Comparison of ENCODE assay signal across 14 cellular contexts in the genomic region with DNA sequence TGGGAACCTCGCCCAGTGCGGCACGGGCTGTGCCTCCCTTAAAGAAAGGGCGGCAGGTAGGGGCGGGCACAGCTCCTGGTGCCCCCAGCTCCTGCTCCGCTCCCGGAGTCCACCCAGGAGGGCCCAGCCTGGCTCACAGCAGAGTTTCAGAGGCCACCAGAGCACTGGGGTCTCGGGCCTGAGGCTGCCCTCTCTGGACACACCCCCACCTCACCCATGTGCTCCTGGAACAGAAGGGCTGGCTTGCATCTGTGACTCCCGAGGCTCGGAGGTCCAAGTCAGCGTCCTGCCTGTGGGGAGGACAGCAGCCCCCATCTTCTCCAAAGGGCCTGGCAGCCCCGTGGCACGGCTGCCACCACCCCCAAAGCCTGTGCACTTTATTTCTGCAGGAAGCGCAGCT.
DNase-seq lines count a peak whose midpoint lies in the region; ATAC-seq and TF ChIP-seq lines count a peak whose summit lies in the region.
"Had no signal": no experiment of that assay in that cellular context is flagged by ENCODE, and none has a peak within 500 bp of the region (broad histone marks: within the 10 kb centered on the region; RNA-seq: fewer than 3 reads in every experiment).

No MANE protein-coding gene starts in this region.

- H3K9me3 ChIP-seq in osteoblast (ENCODE audit: low read depth, low read length) (no peaks in the 10 kb centered on the region), upper lobe of right lung (peaks cover 9% of the 10 kb centered on the region), vagina (no peaks in the 10 kb centered on the region)
- H3K9me3 ChIP-seq: BE2C had no signal

- no peak for TF ChIP-seq POLR2A in vagina (IDR thresholded peaks at IDR 0.05)

- TF ChIP-seq CTCF in dorsolateral prefrontal cortex (IDR thresholded peaks at IDR 0.05 in 54 of 56, conservative IDR thresholded peaks at IDR 0.05 in 2 of 56; ENCODE audit: low read depth in 1 of 56, partially characterized antibody in 56 of 56) = no peak
- TF ChIP-seq CTCF in osteoblast (IDR thresholded peaks at IDR 0.05; ENCODE audit: extremely low read depth, low read depth, low read length) = no peak
- no peak for TF ChIP-seq CTCF in upper lobe of right lung (IDR thresholded peaks at IDR 0.05)
- TF ChIP-seq CTCF in vagina (IDR thresholded peaks at IDR 0.05) = no peak
- no peak for TF ChIP-seq CTCF in GM13976 (IDR thresholded peaks at IDR 0.05; ENCODE audit: borderline replicate concordance, control extremely low read depth, extremely low read depth, insufficient read depth, missing control alignments)

- no peaks in the 10 kb centered on the region for H3K79me2 ChIP-seq in osteoblast (ENCODE audit: insufficient read depth, low read length)

- peak overlapping the region in 32 of 59 donors; percentile 6 to 94 (median 52) for H3K27ac ChIP-seq in dorsolateral prefrontal cortex
- no peak overlapping the region for H3K27ac ChIP-seq in osteoblast (ENCODE audit: low read depth, low read length)
- H3K27ac ChIP-seq in upper lobe of right lung = no peak overlapping the region
- H3K27ac ChIP-seq in vagina = no peak overlapping the region
- H3K27ac ChIP-seq: A549, C4-2B had no signal

- DNase-seq in H7 = peak; percentile 42
- peak in 1 of 10 donors; percentile 27 for DNase-seq in dorsolateral prefrontal cortex
- DNase-seq in osteoblast (ENCODE audit: insufficient read length, low spot score, missing footprints) = peak; percentile 59
- DNase-seq in upper lobe of right lung = peak; percentile 57
- DNase-seq in vagina (ENCODE audit: extremely low spot score in 2 of 2) = no peak
- DNase-seq in GM13976 (ENCODE audit: low spot score) = no peak
- DNase-seq: BE2C; CD8-positive, alpha-beta T cell; COR-L47; DND-41; GF-D8 had no signal

- no peak for ATAC-seq in upper lobe of right lung
- ATAC-seq in GM21360 (IDR thresholded peaks at IDR 0.05; ENCODE audit: unreplicated experiment) = no peak
- ATAC-seq: A549; CD8-positive, alpha-beta T cell had no signal

- intact Hi-C loops in dorsolateral prefrontal cortex (cut with DNase I) = no loop called here
- intact Hi-C loops in upper lobe of right lung (cut with DNase I) = no loop called here
- intact Hi-C loops in vagina (cut with DNase I) = no loop called here

- no peaks in the 10 kb centered on the region for H3K27me3 ChIP-seq in H7 (ENCODE audit: control insufficient read depth, insufficient read depth, low read length)
- H3K27me3 ChIP-seq in dorsolateral prefrontal cortex = no peaks in the 10 kb centered on the region
- peaks cover 3% of the 10 kb centered on the region for H3K27me3 ChIP-seq in osteoblast (ENCODE audit: insufficient read depth, low read length)
- H3K27me3 ChIP-seq in upper lobe of right lung = peaks cover 4% of the 10 kb centered on the region
- no peaks in the 10 kb centered on the region for H3K27me3 ChIP-seq in vagina

- H3K4me3 ChIP-seq in H7 (ENCODE audit: insufficient read depth, low read depth, low read length) (no peak overlapping the region), dorsolateral prefrontal cortex (no peak overlapping the region), osteoblast (ENCODE audit: insufficient read depth, low read length) (no peak overlapping the region), upper lobe of right lung (no peak overlapping the region), vagina (no peak overlapping the region)
- H3K4me3 ChIP-seq: A549 had no signal

- no peak overlapping the region for H2AFZ ChIP-seq in osteoblast (ENCODE audit: low read length)

- H3K4me1 ChIP-seq in osteoblast (ENCODE audit: insufficient read depth, low read length) (no peaks in the 10 kb centered on the region), upper lobe of right lung (no peaks in the 10 kb centered on the region), vagina (no peaks in the 10 kb centered on the region)
- H3K4me1 ChIP-seq: BE2C had no signal

- H3K4me2 ChIP-seq in osteoblast (ENCODE audit: insufficient read depth, low read length) = no peak overlapping the region
- H3K4me2 ChIP-seq: A549 had no signal

- H3K36me3 ChIP-seq in H7 (replicated peaks; ENCODE audit: control insufficient read depth, insufficient read depth, low read length) (no peaks in the 10 kb centered on the region), osteoblast (ENCODE audit: insufficient read depth, low read length) (no peaks in the 10 kb centered on the region), upper lobe of right lung (no peaks in the 10 kb centered on the region), vagina (no peaks in the 10 kb centered on the region)
- H3K36me3 ChIP-seq: BE2C had no signal

- no peaks in the 10 kb centered on the region for H4K20me1 ChIP-seq in osteoblast (ENCODE audit: insufficient read depth, low read length)

- in situ Hi-C loops in GM13976 (cut with MboI; ENCODE audit: low sequenced_read_pairs, unreplicated experiment) = no loop called here

Comparison
In these comparisons a context has a peak if more than half of its experiments do, and no peak if none do; other contexts are left out.
1. DNase-seq: peak in H7 (single experiment), osteoblast (single experiment) and upper lobe of right lung (single experiment); none in vagina (0 of 2) and GM13976 (single experiment).
2. H3K27ac ChIP-seq: peak in dorsolateral prefrontal cortex (32 of 59); none in osteoblast (single experiment), upper lobe of right lung (single experiment) and vagina (single experiment).